ENCODE assay signal across 10 cellular contexts in genomic region chr2:233208382-233209116, GRCh38. TPM values are rescaled to one million over a fixed set of nuclear protein-coding genes. Genes with fewer than 3 reads are reported as not detected.
DNase-seq lines count a peak whose midpoint lies in the region; ATAC-seq, FAIRE-seq and TF ChIP-seq lines count a peak whose summit lies in the region.
"Had no signal": no experiment of that assay in that cellular context is flagged by ENCODE, and none has a peak within 500 bp of the region (broad histone marks: within the 10 kb centered on the region; RNA-seq: fewer than 3 reads in every experiment).

No MANE protein-coding gene starts in this region.

- peak overlapping the region; percentile 44 for H3K27ac Mint-ChIP-seq in activated T-cell treated with anti-CD3 and anti-CD28 coated beads, Interleukin-2, amount 50 U/mL, for 24 hours
- peak overlapping the region; percentile 48 to 62 for H3K27ac Mint-ChIP-seq in stimulated activated naive CD8-positive, alpha-beta T cell treated with anti-CD3 and anti-CD28 coated beads, Interleukin-15, amount 100 ng/mL, for 72 hours

- no peak for TF ChIP-seq CTCF in kidney (IDR thresholded peaks at IDR 0.05; ENCODE audit: borderline replicate concordance, extremely low read depth, insufficient read depth)

- ATAC-seq in stimulated activated naive CD8-positive, alpha-beta T cell treated with anti-CD3 and anti-CD28 coated beads, Interleukin-15, amount 100 ng/mL, for 72 hours: peak; percentile 29

- no peak overlapping the region for H3K9ac ChIP-seq in kidney (ENCODE audit: low read length in 2 of 2)

- no peaks in the 10 kb centered on the region for H3K9me3 Mint-ChIP-seq in activated T-cell treated with anti-CD3 and anti-CD28 coated beads, Interleukin-2, amount 50 U/mL, for 24 hours
- no peaks in the 10 kb centered on the region for H3K9me3 Mint-ChIP-seq in stimulated activated naive CD8-positive, alpha-beta T cell treated with anti-CD3 and anti-CD28 coated beads, Interleukin-15, amount 100 ng/mL, for 72 hours

- H3K9me3 ChIP-seq in kidney (ENCODE audit: control insufficient read depth in 1 of 2, low read length in 2 of 2): peaks cover 2% of the 10 kb centered on the region in 2 donors
- H3K9me3 ChIP-seq: colonic mucosa had no signal

- H3K4me1 ChIP-seq in kidney (ENCODE audit: control insufficient read depth in 1 of 2, insufficient read depth in 1 of 2, low read depth in 1 of 2, low read length in 2 of 2): peaks cover 0 to 3% of the 10 kb centered on the region in 2 donors

- H3K4me3 Mint-ChIP-seq in activated T-cell treated with anti-CD3 and anti-CD28 coated beads, Interleukin-2, amount 50 U/mL, for 24 hours: no peak overlapping the region
- H3K4me3 Mint-ChIP-seq in stimulated activated naive CD8-positive, alpha-beta T cell treated with anti-CD3 and anti-CD28 coated beads, Interleukin-15, amount 100 ng/mL, for 72 hours: no peak overlapping the region

- no peak for DNase-seq in activated T-cell treated with anti-CD3 and anti-CD28 coated beads, Interleukin-2, amount 50 U/mL, for 24 hours
- no peak for DNase-seq in activated T-cell treated with anti-CD3 and anti-CD28 coated beads, Interleukin-2, amount 50 U/mL, for 1 hour
- DNase-seq in RCC 7860 (ENCODE audit: low spot score): peak; percentile 69
- DNase-seq in glomerular visceral epithelial cell (ENCODE audit: extremely low spot score): peak; percentile 52
- no peak for DNase-seq in stimulated activated naive CD8-positive, alpha-beta T cell treated with anti-CD3 and anti-CD28 coated beads, Interleukin-15, amount 100 ng/mL, for 72 hours
- no peak for DNase-seq in kidney
- no peak for DNase-seq in activated CD8-positive, alpha-beta memory T cell treated with anti-CD3 and anti-CD28 coated beads for 24 hours
- no peak for DNase-seq in superior temporal gyrus (ENCODE audit: extremely low spot score)
- DNase-seq: colonic mucosa; stimulated activated CD4-positive, alpha-beta T cell treated with anti-CD3 and anti-CD28 coated beads, Interleukin-1b, Interleukin-23, amount 100 ng/mL, for 48 hours had no signal

- no peaks in the 10 kb centered on the region for H3K36me3 ChIP-seq in kidney (ENCODE audit: control insufficient read depth in 1 of 2, insufficient read depth in 2 of 2, low read length in 2 of 2)
- H3K36me3 ChIP-seq: colonic mucosa had no signal

- no peak overlapping the region for H3K27ac ChIP-seq in kidney (ENCODE audit: low read depth in 2 of 2, low read length in 2 of 2)
- H3K27ac ChIP-seq: colonic mucosa had no signal

- no peaks in the 10 kb centered on the region for H3K27me3 Mint-ChIP-seq in activated T-cell treated with anti-CD3 and anti-CD28 coated beads, Interleukin-2, amount 50 U/mL, for 24 hours
- H3K27me3 Mint-ChIP-seq in stimulated activated naive CD8-positive, alpha-beta T cell treated with anti-CD3 and anti-CD28 coated beads, Interleukin-15, amount 100 ng/mL, for 72 hours: no peaks in the 10 kb centered on the region

- no peak overlapping the region for H3K4me3 ChIP-seq in kidney (ENCODE audit: low read length in 2 of 2)
- H3K4me3 ChIP-seq: colonic mucosa had no signal

- peaks cover 38% of the 10 kb centered on the region for H3K36me3 Mint-ChIP-seq in activated T-cell treated with anti-CD3 and anti-CD28 coated beads, Interleukin-2, amount 50 U/mL, for 24 hours (ENCODE audit: low read depth)

- intact Hi-C loops in kidney (cut with DNase I): no loop called here

- H3K4me1 Mint-ChIP-seq in activated T-cell treated with anti-CD3 and anti-CD28 coated beads, Interleukin-2, amount 50 U/mL, for 24 hours (ENCODE audit: low read depth): peaks cover 7% of the 10 kb centered on the region
- peaks cover 32% of the 10 kb centered on the region for H3K4me1 Mint-ChIP-seq in stimulated activated naive CD8-positive, alpha-beta T cell treated with anti-CD3 and anti-CD28 coated beads, Interleukin-15, amount 100 ng/mL, for 72 hours

- FAIRE-seq in RCC 7860 (lab: Jason Lieb, UNC) (peak; percentile 42), kidney (lab: Jason Lieb, UNC) (no peak)

RNA-seq across cellular contexts. Expression of gene ATG16L1, which starts 42.9 kb away (rescaled TPM):
- total RNA-seq in kidney: 30.8 TPM
- 11.7 TPM for polyA plus RNA-seq in kidney (ENCODE audit: insufficient read depth, low read depth, low replicate concordance)

Comparison
In these comparisons a context has a peak if more than half of its experiments do, and no peak if none do; other contexts are left out.
1. DNase-seq: peak in RCC 7860 (single experiment) and glomerular visceral epithelial cell (single experiment); none in activated T-cell treated with anti-CD3 and anti-CD28 coated beads, Interleukin-2, amount 50 U/mL, for 24 hours (single experiment), activated T-cell treated with anti-CD3 and anti-CD28 coated beads, Interleukin-2, amount 50 U/mL, for 1 hour (single experiment), stimulated activated naive CD8-positive, alpha-beta T cell treated with anti-CD3 and anti-CD28 coated beads, Interleukin-15, amount 100 ng/mL, for 72 hours (0 of 2), kidney (single experiment), activated CD8-positive, alpha-beta memory T cell treated with anti-CD3 and anti-CD28 coated beads for 24 hours (single experiment) and superior temporal gyrus (single experiment).